Comparison of ENCODE assay signal across 33 cellular contexts in the genomic region with DNA sequence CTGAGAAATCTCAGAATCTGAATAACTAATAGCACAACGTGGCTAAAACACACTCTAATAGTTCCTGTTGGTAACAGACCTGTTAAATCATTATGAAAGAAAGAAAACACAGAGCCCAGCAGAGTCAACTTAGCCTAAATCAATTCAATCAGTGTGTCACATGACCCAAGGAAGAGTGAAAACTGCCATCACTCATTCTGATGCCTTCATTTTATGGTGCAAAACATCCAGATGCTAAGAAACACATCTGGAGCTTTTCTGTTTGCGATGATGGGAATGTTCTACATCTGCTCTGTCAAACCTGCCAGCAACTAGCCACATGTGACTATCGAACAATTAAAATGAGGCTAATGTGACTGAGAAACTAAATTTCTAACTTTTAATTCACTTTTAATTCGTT.
"Had no signal": no experiment of that assay in that cellular context is flagged by ENCODE, and none has a peak within 500 bp of the region (broad histone marks: within the 10 kb centered on the region; RNA-seq: fewer than 3 reads in every experiment).

No MANE protein-coding gene starts in this region.

- H3K27ac Mint-ChIP-seq: activated B cell treated with CpG ODN at 0.5 μM for 24 hours; activated CD8-positive, alpha-beta T cell treated with anti-CD3 and anti-CD28 coated beads for 36 hours; activated naive CD8-positive, alpha-beta T cell; activated T-helper 17 cell treated with anti-CD3 and anti-CD28 coated beads, Interleukin-2, amount 50 U/mL, for 72 hours; dendritic cell treated with granulocyte-macrophage colony-stimulating factor and Interleukin-4, amounts not matched to agents 40 ng/mL and 50 ng/mL, for 4 days; endodermal cell; T-helper 17 cell; T-helper 2 cell treated with Interferon-gamma antibody and Interleukin-4, amounts not matched to agents 5 μg/mL and 100 μg/mL, for 36 hours had no signal

- H3K9me3 Mint-ChIP-seq: activated B cell treated with CpG ODN at 0.5 μM for 24 hours; activated CD8-positive, alpha-beta T cell treated with anti-CD3 and anti-CD28 coated beads for 36 hours; activated T-cell treated with anti-CD3 and anti-CD28 coated beads, Interleukin-2, amount 50 U/mL, for 4 hours; activated T-helper 17 cell treated with anti-CD3 and anti-CD28 coated beads, Interleukin-2, amount 50 U/mL, for 72 hours; central memory CD8-positive, alpha-beta T cell; dendritic cell treated with granulocyte-macrophage colony-stimulating factor and Interleukin-4, amounts not matched to agents 40 ng/mL and 50 ng/mL, for 4 days; endodermal cell; T-helper 2 cell treated with Interferon-gamma antibody and Interleukin-4, amounts not matched to agents 5 μg/mL and 100 μg/mL, for 36 hours had no signal

- H3K9me3 ChIP-seq: esophagus muscularis mucosa, gastroesophageal sphincter had no signal

- H3K27ac ChIP-seq: brain microvascular endothelial cell, coronary artery, dorsolateral prefrontal cortex, esophagus muscularis mucosa, gastroesophageal sphincter, WERI-Rb-1 had no signal

- H3K4me1 Mint-ChIP-seq: endodermal cell had no signal

- ATAC-seq: activated CD4-positive, CD25-positive, alpha-beta regulatory T cell treated with anti-CD3 and anti-CD28 coated beads, Interleukin-2, amount 50 U/mL, for 24 hours; activated CD8-positive, alpha-beta T cell treated with anti-CD3 and anti-CD28 coated beads for 36 hours; activated T-cell treated with anti-CD3 and anti-CD28 coated beads, Interleukin-2, amount 50 U/mL, for 4 hours; activated T-helper 17 cell treated with anti-CD3 and anti-CD28 coated beads, Interleukin-2, amount 50 U/mL, for 72 hours; gastroesophageal sphincter; T-helper 17 cell had no signal

- H3K36me3 Mint-ChIP-seq: activated naive CD8-positive, alpha-beta T cell had no signal

- H3K27me3 Mint-ChIP-seq: activated B cell treated with CpG ODN at 0.5 μM for 24 hours; activated CD8-positive, alpha-beta T cell treated with anti-CD3 and anti-CD28 coated beads for 36 hours; activated naive CD8-positive, alpha-beta T cell; activated T-helper 17 cell treated with anti-CD3 and anti-CD28 coated beads, Interleukin-2, amount 50 U/mL, for 72 hours; central memory CD8-positive, alpha-beta T cell; T-helper 17 cell had no signal

- H3K4me3 Mint-ChIP-seq: activated B cell treated with CpG ODN at 0.5 μM for 24 hours; activated CD8-positive, alpha-beta T cell treated with anti-CD3 and anti-CD28 coated beads for 36 hours; activated naive CD8-positive, alpha-beta T cell; activated T-cell treated with anti-CD3 and anti-CD28 coated beads, Interleukin-2, amount 50 U/mL, for 4 hours; activated T-helper 17 cell treated with anti-CD3 and anti-CD28 coated beads, Interleukin-2, amount 50 U/mL, for 72 hours; central memory CD8-positive, alpha-beta T cell; dendritic cell treated with granulocyte-macrophage colony-stimulating factor and Interleukin-4, amounts not matched to agents 40 ng/mL and 50 ng/mL, for 4 days; endodermal cell; T-helper 17 cell; T-helper 2 cell treated with Interferon-gamma antibody and Interleukin-4, amounts not matched to agents 5 μg/mL and 100 μg/mL, for 36 hours had no signal

- DNase-seq: activated B cell treated with CpG ODN at 0.5 μM for 24 hours; activated CD4-positive, alpha-beta T cell treated with anti-CD3 and anti-CD28 coated beads for 48 hours; activated CD4-positive, alpha-beta T cell treated with anti-CD3 and anti-CD28 coated beads, Interleukin-2, amount 50 U/mL, for 1 hour; activated CD4-positive, alpha-beta T cell treated with anti-CD3 and anti-CD28 coated beads, Interleukin-2, amount 50 U/mL, for 48 hours; activated CD8-positive, alpha-beta memory T cell treated with anti-CD3 and anti-CD28 coated beads for 24 hours; activated CD8-positive, alpha-beta T cell treated with anti-CD3 and anti-CD28 coated beads for 36 hours; activated effector memory CD4-positive, alpha-beta T cell treated with Interleukin-2 at 50 U/mL for 16 hours; activated gamma-delta T cell treated with Interleukin-2 at 50 U/mL for 16 hours; activated naive CD4-positive, alpha-beta T cell treated with anti-CD3 and anti-CD28 coated beads, Interleukin-2, amount 50 U/mL, for 16 hours; activated naive CD4-positive, alpha-beta T cell treated with Interleukin-2 at 50 U/mL for 16 hours; activated T-cell treated with anti-CD3 and anti-CD28 coated beads, Interleukin-2, amount 50 U/mL, for 4 hours; amniotic stem cell; anterior cingulate cortex; brain microvascular endothelial cell; dorsolateral prefrontal cortex; effector memory CD4-positive, alpha-beta T cell; endodermal cell; erythroblast; foreskin melanocyte; head of caudate nucleus; T-helper 1 cell; T-helper 17 cell; T1000; WERI-Rb-1 had no signal

- H3K4me3 ChIP-seq: coronary artery, dorsolateral prefrontal cortex, esophagus muscularis mucosa, gastroesophageal sphincter had no signal

- H3K27me3 ChIP-seq: brain microvascular endothelial cell, dorsolateral prefrontal cortex, esophagus muscularis mucosa, gastroesophageal sphincter had no signal

- H3K36me3 ChIP-seq: brain microvascular endothelial cell, esophagus muscularis mucosa, gastroesophageal sphincter, WERI-Rb-1 had no signal
